8 cellular contexts compared by ENCODE assay signal in genomic region chr20:10219452-10219791, GRCh38.
A peak's percentile ranks its signal among the peaks of the same experiment; 100 is the strongest.
DNase-seq lines count a peak whose midpoint lies in the region; ATAC-seq and TF ChIP-seq lines count a peak whose summit lies in the region.

No MANE protein-coding gene starts in this region.

- DNase-seq in GM03348 (ENCODE audit: low spot score) (peak; percentile 86), NCI-H2196 treated with DMSO at 0.1 percent for 48 hours (lab: John Stamatoyannopoulos, UW; ENCODE audit: unreplicated experiment) (peak; percentile 8), choroid plexus epithelial cell (ENCODE audit: low read depth) (peak; percentile 71), kidney tubule cell (ENCODE audit: low spot score) (peak; percentile 53)
- DNase-seq in activated CD4-positive, alpha-beta T cell treated with anti-CD3 and anti-CD28 coated beads for 24 hours (ENCODE audit: low read depth in 2 of 2) = peak; percentile 30 to 41
- DNase-seq in stimulated activated CD4-positive, alpha-beta T cell treated with anti-CD3 and anti-CD28 coated beads, Interleukin-4, amount 100 ng/mL, for 1 hour = peak; percentile 65

- ATAC-seq in HG02885 (IDR thresholded peaks at IDR 0.05; ENCODE audit: poor library complexity, unreplicated experiment) = peak; percentile 91
- ATAC-seq in GM21529 (IDR thresholded peaks at IDR 0.05; ENCODE audit: unreplicated experiment) = no peak

- no peak for TF ChIP-seq CTCF in choroid plexus epithelial cell (conservative IDR thresholded peaks at IDR 0.05; ENCODE audit: low read depth, low read length)

- peak overlapping the region; percentile 65 for H3K4me3 ChIP-seq in choroid plexus epithelial cell (ENCODE audit: low read depth, low read length)

Comparison
In these comparisons a context has a peak if more than half of its experiments do, and no peak if none do; other contexts are left out.
1. DNase-seq: peak in every context shown above with its lines; median percentile 86 in GM03348; 71 in choroid plexus epithelial cell; 65 in stimulated activated CD4-positive, alpha-beta T cell treated with anti-CD3 and anti-CD28 coated beads, Interleukin-4, amount 100 ng/mL, for 1 hour; 53 in kidney tubule cell; 36 in activated CD4-positive, alpha-beta T cell treated with anti-CD3 and anti-CD28 coated beads for 24 hours; 8 in NCI-H2196 treated with DMSO at 0.1 percent for 48 hours.